Comparison of ENCODE assay signal across 27 cellular contexts in genomic region chr18:12858961-12859360, GRCh38. TPM values are rescaled to one million over a fixed set of nuclear protein-coding genes. Genes with fewer than 3 reads are reported as not detected.
DNase-seq lines count a peak whose midpoint lies in the region; ATAC-seq and TF ChIP-seq lines count a peak whose summit lies in the region.
"Had no signal": no experiment of that assay in that cellular context is flagged by ENCODE, and none has a peak within 500 bp of the region (broad histone marks: within the 10 kb centered on the region; RNA-seq: fewer than 3 reads in every experiment).

No MANE protein-coding gene starts in this region.

- TF ChIP-seq CTCF in MM.1S (IDR thresholded peaks at IDR 0.05; ENCODE audit: low read length) (no peak), osteoblast (IDR thresholded peaks at IDR 0.05; ENCODE audit: extremely low read depth, low read depth, low read length) (no peak), chondrocyte (IDR thresholded peaks at IDR 0.05) (no peak)

- no peaks in the 10 kb centered on the region for H3K9me2 ChIP-seq in MM.1S (replicated peaks; ENCODE audit: insufficient read depth, low read length)

- H3K27me3 ChIP-seq in MM.1S (replicated peaks; ENCODE audit: insufficient read depth, low read length) (no peaks in the 10 kb centered on the region), osteoblast (ENCODE audit: insufficient read depth, low read length) (no peaks in the 10 kb centered on the region)
- H3K27me3 ChIP-seq: cardiac muscle cell, neutrophil, thyroid gland, vagina had no signal

- H3K4me1 Mint-ChIP-seq in activated naive CD4-positive, alpha-beta T cell treated with anti-CD3 and anti-CD28 coated beads, Interleukin-2, amount 50 U/mL, for 24 hours = peaks cover 76% of the 10 kb centered on the region
- H3K4me1 Mint-ChIP-seq in activated T-helper 1 cell treated with anti-CD3 and anti-CD28 coated beads, Interleukin-12 subunit alpha, Interleukin-12 subunit beta, Interleukin-2, Interleukin-4 antibody, amounts not matched to agents 30 ng/mL and 10 ng/mL and 1 ng/mL, durations not matched to agents 14 hours and 24 hours and 36 hours (ENCODE audit: low read depth) = peaks cover 85% of the 10 kb centered on the region
- H3K4me1 Mint-ChIP-seq in chondrocyte (ENCODE audit: low read depth) = peaks cover 17% of the 10 kb centered on the region

- no peak overlapping the region for H3K9ac ChIP-seq in MM.1S (ENCODE audit: low read length)

- H3K9me3 ChIP-seq in MM.1S (replicated peaks; ENCODE audit: insufficient read depth, low read length) (no peaks in the 10 kb centered on the region), osteoblast (ENCODE audit: low read depth, low read length) (no peaks in the 10 kb centered on the region)
- H3K9me3 ChIP-seq: neutrophil, thyroid gland, vagina had no signal

- H3K79me2 ChIP-seq in MM.1S (ENCODE audit: low read length) = peaks cover 87% of the 10 kb centered on the region
- peaks cover 58% of the 10 kb centered on the region for H3K79me2 ChIP-seq in osteoblast (ENCODE audit: insufficient read depth, low read length)

- DNase-seq in activated naive CD4-positive, alpha-beta T cell treated with anti-CD3 and anti-CD28 coated beads, Interleukin-2, amount 50 U/mL, for 72 hours (ENCODE audit: low spot score in 2 of 2) = no peak
- peak; percentile 46 for DNase-seq in MM.1S
- DNase-seq in activated T-helper 1 cell treated with anti-CD3 and anti-CD28 coated beads, Interleukin-12 subunit alpha, Interleukin-12 subunit beta, Interleukin-2, Interleukin-4 antibody, amounts not matched to agents 30 ng/mL and 10 ng/mL and 1 ng/mL, durations not matched to agents 14 hours and 24 hours and 36 hours (ENCODE audit: low spot score) = no peak
- no peak for DNase-seq in osteoblast (ENCODE audit: insufficient read length, low spot score, missing footprints)
- no peak for DNase-seq in NCI-H2171 (lab: John Stamatoyannopoulos, UW)
- no peak for DNase-seq in chondrocyte (ENCODE audit: low spot score)
- DNase-seq: CD8-positive, alpha-beta memory T cell; effector memory CD8-positive, alpha-beta T cell; foreskin fibroblast; islet precursor cell; left ventricle myocardium superior; NCI-H187 treated with DMSO at 0.1 percent for 48 hours; NCI-H2171 treated with DMSO at 0.1 percent for 48 hours; NCI-H510A treated with DMSO at 0.1 percent for 48 hours; NK-92 treated with Interleukin-12 subunit alpha and Interleukin-12 subunit beta, amount 100 ng/mL, for 24 hours; right cardiac atrium; Right ventricle myocardium superior; stimulated activated CD4-positive, alpha-beta T cell treated with anti-CD3 and anti-CD28 coated beads, Interleukin-2, amount 100 ng/mL, for 24 hours; thyroid gland had no signal

- H2AFZ ChIP-seq in MM.1S (ENCODE audit: low read length) = no peak overlapping the region
- H2AFZ ChIP-seq in osteoblast (ENCODE audit: low read length) = no peak overlapping the region

- H3K36me3 Mint-ChIP-seq in activated naive CD4-positive, alpha-beta T cell treated with anti-CD3 and anti-CD28 coated beads, Interleukin-2, amount 50 U/mL, for 24 hours = peaks cover 28% of the 10 kb centered on the region
- H3K36me3 Mint-ChIP-seq in activated naive CD4-positive, alpha-beta T cell treated with anti-CD3 and anti-CD28 coated beads, Interleukin-2, amount 50 U/mL, for 72 hours = peaks cover 0 to 36% of the 10 kb centered on the region in 2 donors
- H3K36me3 Mint-ChIP-seq in activated T-helper 1 cell treated with anti-CD3 and anti-CD28 coated beads, Interleukin-12 subunit alpha, Interleukin-12 subunit beta, Interleukin-2, Interleukin-4 antibody, amounts not matched to agents 30 ng/mL and 10 ng/mL and 1 ng/mL, durations not matched to agents 14 hours and 24 hours and 36 hours (ENCODE audit: low read depth) = peaks cover 39% of the 10 kb centered on the region
- H3K36me3 Mint-ChIP-seq in chondrocyte (ENCODE audit: low read depth) = peaks cover 14% of the 10 kb centered on the region

- ATAC-seq in activated naive CD4-positive, alpha-beta T cell treated with anti-CD3 and anti-CD28 coated beads, Interleukin-2, amount 50 U/mL, for 72 hours = no peak
- no peak for ATAC-seq in HG02852 (IDR thresholded peaks at IDR 0.05; ENCODE audit: unreplicated experiment)
- ATAC-seq: effector memory CD8-positive, alpha-beta T cell; K562; left ventricle myocardium superior; right cardiac atrium; SK-N-SH treated with all-trans-retinoic acid at 6 μM for 48 hours had no signal

- no peak overlapping the region for H3K4me3 Mint-ChIP-seq in activated naive CD4-positive, alpha-beta T cell treated with anti-CD3 and anti-CD28 coated beads, Interleukin-2, amount 50 U/mL, for 24 hours
- H3K4me3 Mint-ChIP-seq in activated T-helper 1 cell treated with anti-CD3 and anti-CD28 coated beads, Interleukin-12 subunit alpha, Interleukin-12 subunit beta, Interleukin-2, Interleukin-4 antibody, amounts not matched to agents 30 ng/mL and 10 ng/mL and 1 ng/mL, durations not matched to agents 14 hours and 24 hours and 36 hours = peak overlapping the region; percentile 42
- H3K4me3 Mint-ChIP-seq in chondrocyte (ENCODE audit: unreplicated experiment) = no peak overlapping the region
- H3K4me3 Mint-ChIP-seq: CD8-positive, alpha-beta memory T cell had no signal

- H4K20me1 ChIP-seq in MM.1S (ENCODE audit: insufficient read depth, low read length) (no peaks in the 10 kb centered on the region), osteoblast (ENCODE audit: insufficient read depth, low read length) (peaks cover 4% of the 10 kb centered on the region)

- peaks cover 51% of the 10 kb centered on the region for H3K4me1 ChIP-seq in MM.1S (ENCODE audit: low read length)
- H3K4me1 ChIP-seq in osteoblast (ENCODE audit: insufficient read depth, low read length) = peaks cover 7% of the 10 kb centered on the region

- peak overlapping the region; percentile 24; the same call in 1 of the 2 replicates for H3K4me2 ChIP-seq in MM.1S (ENCODE audit: low read depth, low read length)
- H3K4me2 ChIP-seq in osteoblast (ENCODE audit: insufficient read depth, low read length) = peak overlapping the region; percentile 23

- H3K27ac Mint-ChIP-seq in activated naive CD4-positive, alpha-beta T cell treated with anti-CD3 and anti-CD28 coated beads, Interleukin-2, amount 50 U/mL, for 24 hours = peak overlapping the region; percentile 48
- H3K27ac Mint-ChIP-seq in activated naive CD4-positive, alpha-beta T cell treated with anti-CD3 and anti-CD28 coated beads, Interleukin-2, amount 50 U/mL, for 72 hours = no peak overlapping the region
- H3K27ac Mint-ChIP-seq in activated T-helper 1 cell treated with anti-CD3 and anti-CD28 coated beads, Interleukin-12 subunit alpha, Interleukin-12 subunit beta, Interleukin-2, Interleukin-4 antibody, amounts not matched to agents 30 ng/mL and 10 ng/mL and 1 ng/mL, durations not matched to agents 14 hours and 24 hours and 36 hours = peak overlapping the region; percentile 58
- no peak overlapping the region for H3K27ac Mint-ChIP-seq in chondrocyte (ENCODE audit: unreplicated experiment)
- H3K27ac Mint-ChIP-seq: effector memory CD8-positive, alpha-beta T cell had no signal

- no peak overlapping the region for H3K4me3 ChIP-seq in MM.1S (ENCODE audit: low read length)
- no peak overlapping the region for H3K4me3 ChIP-seq in osteoblast (ENCODE audit: insufficient read depth, low read length)
- H3K4me3 ChIP-seq: cardiac muscle cell, coronary artery, K562, thyroid gland, vagina had no signal

- peak overlapping the region; percentile 10; the same call in 1 of the 2 replicates for H3K27ac ChIP-seq in MM.1S (ENCODE audit: low read length)
- peak overlapping the region; percentile 17 for H3K27ac ChIP-seq in osteoblast (ENCODE audit: low read depth, low read length)
- H3K27ac ChIP-seq: cardiac muscle cell, coronary artery, neutrophil, thyroid gland, vagina had no signal

- H3K27me3 Mint-ChIP-seq in activated naive CD4-positive, alpha-beta T cell treated with anti-CD3 and anti-CD28 coated beads, Interleukin-2, amount 50 U/mL, for 24 hours = no peaks in the 10 kb centered on the region
- H3K27me3 Mint-ChIP-seq in activated T-helper 1 cell treated with anti-CD3 and anti-CD28 coated beads, Interleukin-12 subunit alpha, Interleukin-12 subunit beta, Interleukin-2, Interleukin-4 antibody, amounts not matched to agents 30 ng/mL and 10 ng/mL and 1 ng/mL, durations not matched to agents 14 hours and 24 hours and 36 hours (ENCODE audit: insufficient read depth) = no peaks in the 10 kb centered on the region
- no peaks in the 10 kb centered on the region for H3K27me3 Mint-ChIP-seq in chondrocyte (ENCODE audit: low read depth)
- H3K27me3 Mint-ChIP-seq: CD8-positive, alpha-beta memory T cell; effector memory CD8-positive, alpha-beta T cell had no signal

- H3K9me3 Mint-ChIP-seq in activated naive CD4-positive, alpha-beta T cell treated with anti-CD3 and anti-CD28 coated beads, Interleukin-2, amount 50 U/mL, for 24 hours = no peaks in the 10 kb centered on the region
- H3K9me3 Mint-ChIP-seq in activated naive CD4-positive, alpha-beta T cell treated with anti-CD3 and anti-CD28 coated beads, Interleukin-2, amount 50 U/mL, for 72 hours = peaks cover 0 to 4% of the 10 kb centered on the region in 2 donors
- H3K9me3 Mint-ChIP-seq in activated T-helper 1 cell treated with anti-CD3 and anti-CD28 coated beads, Interleukin-12 subunit alpha, Interleukin-12 subunit beta, Interleukin-2, Interleukin-4 antibody, amounts not matched to agents 30 ng/mL and 10 ng/mL and 1 ng/mL, durations not matched to agents 14 hours and 24 hours and 36 hours = no peaks in the 10 kb centered on the region
- H3K9me3 Mint-ChIP-seq in chondrocyte (ENCODE audit: low read depth) = no peaks in the 10 kb centered on the region
- H3K9me3 Mint-ChIP-seq: CD8-positive, alpha-beta memory T cell; effector memory CD8-positive, alpha-beta T cell had no signal

- peaks cover 19% of the 10 kb centered on the region for H3F3A ChIP-seq in MM.1S (ENCODE audit: insufficient read depth, low read length)

- H3K36me3 ChIP-seq in MM.1S (replicated peaks; ENCODE audit: insufficient read depth, low read length) = no peaks in the 10 kb centered on the region
- H3K36me3 ChIP-seq in osteoblast (ENCODE audit: insufficient read depth, low read length) = peaks cover 7% of the 10 kb centered on the region
- H3K36me3 ChIP-seq: cardiac muscle cell, thyroid gland, vagina had no signal

- intact Hi-C loops in activated T-helper 1 cell treated with anti-CD3 and anti-CD28 coated beads, Interleukin-12 subunit alpha, Interleukin-12 subunit beta, Interleukin-2, Interleukin-4 antibody, amounts not matched to agents 30 ng/mL and 10 ng/mL and 1 ng/mL, durations not matched to agents 14 hours and 24 hours and 36 hours (cut with micrococcal nuclease) = loop anchor here (5.0 kb wide), 1 partner anchor 37 kb away; no protein-coding TSS in a partner anchor

RNA-seq across cellular contexts. Expression of gene PTPN2, which starts 25.1 kb away (rescaled TPM):
- 10 to 100 TPM; 57.0 to 69.9 TPM for total RNA-seq in activated naive CD4-positive, alpha-beta T cell treated with anti-CD3 and anti-CD28 coated beads, Interleukin-2, amount 50 U/mL, for 72 hours
- 76.7 and 77.1 TPM in 2 replicates for total RNA-seq in activated T-helper 1 cell treated with anti-CD3 and anti-CD28 coated beads, Interleukin-12 subunit alpha, Interleukin-12 subunit beta, Interleukin-2, Interleukin-4 antibody, amounts not matched to agents 30 ng/mL and 10 ng/mL and 1 ng/mL, durations not matched to agents 14 hours and 24 hours and 36 hours
- 34.2 and 37.6 TPM in 2 replicates for total RNA-seq in osteoblast
- 21.9 to 29.0 TPM (median 22.2 TPM) in 3 replicates for total RNA-seq in chondrocyte

Comparison
In these comparisons a context has a peak if more than half of its experiments do, and no peak if none do; other contexts are left out.
1. H3K27ac Mint-ChIP-seq: peak in activated naive CD4-positive, alpha-beta T cell treated with anti-CD3 and anti-CD28 coated beads, Interleukin-2, amount 50 U/mL, for 24 hours (single experiment) and activated T-helper 1 cell treated with anti-CD3 and anti-CD28 coated beads, Interleukin-12 subunit alpha, Interleukin-12 subunit beta, Interleukin-2, Interleukin-4 antibody, amounts not matched to agents 30 ng/mL and 10 ng/mL and 1 ng/mL, durations not matched to agents 14 hours and 24 hours and 36 hours (single experiment); none in activated naive CD4-positive, alpha-beta T cell treated with anti-CD3 and anti-CD28 coated beads, Interleukin-2, amount 50 U/mL, for 72 hours (0 of 2) and chondrocyte (single experiment).